In the genomic region with DNA sequence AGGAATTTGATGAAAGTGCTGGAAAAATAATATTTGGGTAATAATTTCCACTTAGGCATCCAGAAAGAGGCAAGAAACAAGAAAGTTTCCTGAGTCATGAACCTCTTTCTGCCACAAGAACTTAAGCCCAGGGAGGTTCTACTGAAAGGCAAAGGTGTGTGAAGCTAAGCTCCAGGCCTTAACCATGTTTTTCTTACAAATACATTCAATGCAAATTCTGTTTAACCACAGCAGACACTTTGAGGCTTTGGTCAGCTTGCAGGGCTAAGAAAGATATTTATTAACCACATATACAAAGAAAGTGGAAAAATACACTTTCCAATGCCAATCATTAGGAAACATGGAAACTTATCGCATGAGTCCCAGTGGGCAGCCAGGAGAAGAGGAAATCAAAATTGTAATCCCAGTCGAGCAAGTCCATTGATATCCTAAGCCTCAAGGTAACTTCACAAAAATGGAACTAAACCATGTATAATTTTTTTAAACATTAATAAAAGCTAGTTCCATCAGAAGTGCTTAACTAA, we compare ENCODE assay signal across 26 cellular contexts.
"Had no signal": no experiment of that assay in that cellular context is flagged by ENCODE, and none has a peak within 500 bp of the region (broad histone marks: within the 10 kb centered on the region; RNA-seq: fewer than 3 reads in every experiment).

No MANE protein-coding gene starts in this region.

- H3K9me3 Mint-ChIP-seq: activated CD4-positive, alpha-beta memory T cell treated with anti-CD3 and anti-CD28 coated beads for 36 hours; activated CD4-positive, alpha-beta T cell treated with anti-CD3 and anti-CD28 coated beads, Interleukin-2, amount 10 ng/mL, durations not matched to agents 24 days and 14 days; activated naive CD4-positive, alpha-beta T cell treated with anti-CD3 and anti-CD28 coated beads for 36 hours; activated naive CD8-positive, alpha-beta T cell treated with anti-CD3 and anti-CD28 coated beads for 36 hours; activated T-helper 1 cell treated with anti-CD3 and anti-CD28 coated beads, Interleukin-12 subunit alpha, Interleukin-12 subunit beta, Interleukin-2, Interleukin-4 antibody, amounts not matched to agents 30 ng/mL and 10 ng/mL and 1 ng/mL, durations not matched to agents 14 hours and 24 hours and 36 hours; dendritic cell treated with granulocyte-macrophage colony-stimulating factor and Interleukin-4, amounts not matched to agents 40 ng/mL and 50 ng/mL, for 4 days; natural killer cell had no signal

- H3K4me1 Mint-ChIP-seq: activated CD4-positive, alpha-beta T cell treated with anti-CD3 and anti-CD28 coated beads, Interleukin-2, amount 10 ng/mL, durations not matched to agents 24 days and 14 days; activated naive CD8-positive, alpha-beta T cell treated with anti-CD3 and anti-CD28 coated beads for 36 hours; immature natural killer cell; natural killer cell had no signal

- H3K27me3 Mint-ChIP-seq: activated CD4-positive, alpha-beta memory T cell treated with anti-CD3 and anti-CD28 coated beads for 36 hours; activated CD4-positive, alpha-beta T cell treated with anti-CD3 and anti-CD28 coated beads, Interleukin-2, amount 10 ng/mL, durations not matched to agents 24 days and 14 days; dendritic cell treated with granulocyte-macrophage colony-stimulating factor and Interleukin-4, amounts not matched to agents 40 ng/mL and 50 ng/mL, for 4 days had no signal

- H3K4me3 Mint-ChIP-seq: activated CD4-positive, alpha-beta memory T cell treated with anti-CD3 and anti-CD28 coated beads for 36 hours; activated CD4-positive, alpha-beta T cell treated with anti-CD3 and anti-CD28 coated beads, Interleukin-2, amount 10 ng/mL, durations not matched to agents 24 days and 14 days; activated naive CD4-positive, alpha-beta T cell treated with anti-CD3 and anti-CD28 coated beads for 36 hours; activated naive CD8-positive, alpha-beta T cell treated with anti-CD3 and anti-CD28 coated beads for 36 hours; activated T-helper 1 cell treated with anti-CD3 and anti-CD28 coated beads, Interleukin-12 subunit alpha, Interleukin-12 subunit beta, Interleukin-2, Interleukin-4 antibody, amounts not matched to agents 30 ng/mL and 10 ng/mL and 1 ng/mL, durations not matched to agents 14 hours and 24 hours and 36 hours; dendritic cell treated with granulocyte-macrophage colony-stimulating factor and Interleukin-4, amounts not matched to agents 40 ng/mL and 50 ng/mL, for 4 days; immature natural killer cell; natural killer cell had no signal

- H3K36me3 Mint-ChIP-seq: activated CD4-positive, alpha-beta memory T cell treated with anti-CD3 and anti-CD28 coated beads for 36 hours; activated naive CD8-positive, alpha-beta T cell treated with anti-CD3 and anti-CD28 coated beads for 36 hours; immature natural killer cell; natural killer cell had no signal

- DNase-seq: activated CD4-positive, alpha-beta memory T cell treated with anti-CD3 and anti-CD28 coated beads for 36 hours; activated CD4-positive, alpha-beta T cell treated with anti-CD3 and anti-CD28 coated beads, Interleukin-2, amount 10 ng/mL, durations not matched to agents 24 days and 14 days; activated CD4-positive, CD25-positive, alpha-beta regulatory T cell treated with anti-CD3 and anti-CD28 coated beads, Interleukin-2, amount 50 U/mL, for 72 hours; activated CD8-positive, alpha-beta memory T cell treated with anti-CD3 and anti-CD28 coated beads, Interleukin-2, amount 50 U/mL, for 4 hours; activated effector memory CD4-positive, alpha-beta T cell treated with anti-CD3 and anti-CD28 coated beads, Interleukin-2, amount 50 U/mL, for 16 hours; activated naive CD4-positive, alpha-beta T cell treated with anti-CD3 and anti-CD28 coated beads for 36 hours; activated naive CD8-positive, alpha-beta T cell treated with anti-CD3 and anti-CD28 coated beads for 36 hours; activated T-cell treated with anti-CD3 and anti-CD28 coated beads, Interleukin-2, amount 50 U/mL, for 1 hour; adrenal gland; aorta; central memory CD4-positive, alpha-beta T cell; effector CD4-positive, alpha-beta T cell; foreskin keratinocyte; heart left ventricle; hypothalamus; immature natural killer cell; kidney; left colon; mammary epithelial cell; natural killer cell; right lobe of liver; stimulated activated CD4-positive, alpha-beta T cell treated with anti-CD3 and anti-CD28 coated beads, Interleukin-2, amount 100 ng/mL, for 48 hours; stimulated activated naive CD4-positive, alpha-beta T cell treated with Interleukin-2 at 50 U/mL for 16 hours; T1000 had no signal

- H3K27ac Mint-ChIP-seq: activated CD4-positive, alpha-beta memory T cell treated with anti-CD3 and anti-CD28 coated beads for 36 hours; activated CD4-positive, alpha-beta T cell treated with anti-CD3 and anti-CD28 coated beads, Interleukin-2, amount 10 ng/mL, durations not matched to agents 24 days and 14 days; activated naive CD4-positive, alpha-beta T cell treated with anti-CD3 and anti-CD28 coated beads for 36 hours; activated naive CD8-positive, alpha-beta T cell treated with anti-CD3 and anti-CD28 coated beads for 36 hours; activated T-helper 1 cell treated with anti-CD3 and anti-CD28 coated beads, Interleukin-12 subunit alpha, Interleukin-12 subunit beta, Interleukin-2, Interleukin-4 antibody, amounts not matched to agents 30 ng/mL and 10 ng/mL and 1 ng/mL, durations not matched to agents 14 hours and 24 hours and 36 hours; dendritic cell treated with granulocyte-macrophage colony-stimulating factor and Interleukin-4, amounts not matched to agents 40 ng/mL and 50 ng/mL, for 4 days; immature natural killer cell; natural killer cell had no signal

- ATAC-seq: foreskin keratinocyte, heart left ventricle, left colon, natural killer cell, right lobe of liver had no signal
